Comparison of ENCODE assay signal across 3 cellular contexts in the genomic region with DNA sequence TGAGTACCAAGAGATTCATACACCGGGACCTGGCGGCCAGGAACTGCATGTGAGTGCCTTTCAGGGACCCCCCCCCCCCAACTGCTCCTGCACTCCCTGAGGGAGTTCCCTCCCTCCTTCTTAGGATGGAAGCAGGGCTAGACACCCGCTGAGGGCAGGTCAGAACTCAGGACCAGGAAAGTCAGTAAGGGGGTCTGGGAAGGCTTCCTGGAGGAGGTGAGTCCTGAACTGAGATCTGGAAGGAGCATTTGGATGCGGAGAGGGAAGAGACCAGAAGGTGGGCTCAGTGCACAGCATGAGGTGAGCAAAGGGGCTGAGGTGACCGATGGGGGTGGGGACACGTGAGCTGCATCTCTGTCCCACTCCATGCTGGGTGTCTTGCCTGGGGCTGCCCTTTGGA.
TF ChIP-seq lines count a peak whose summit lies in the region.

No MANE protein-coding gene starts in this region.

TF ChIP-seq in A549, 52 proteins besides CTCF, POLR2A, EP300 and RAD21:
- TF ChIP-seq PHF8 (IDR thresholded peaks at IDR 0.05; ENCODE audit: borderline replicate concordance, low read depth) = no peak
- TF ChIP-seq ZFP36 (IDR thresholded peaks at IDR 0.05; ENCODE audit: borderline replicate concordance, partially characterized antibody) = peak; percentile 56

TF ChIP-seq in IMR-90, 13 proteins besides CTCF, POLR2A, EP300 and RAD21:
- TF ChIP-seq MXI1 (IDR thresholded peaks at IDR 0.05; ENCODE audit: borderline replicate concordance, low read depth, low read length) (no peak), NFE2L2 (IDR thresholded peaks at IDR 0.05; ENCODE audit: low read depth, low read length) (no peak), CEBPB (IDR thresholded peaks at IDR 0.05; ENCODE audit: low read depth, low read length) (no peak), MAFK (IDR thresholded peaks at IDR 0.05; ENCODE audit: low read depth, low read length) (no peak), BHLHE40 (IDR thresholded peaks at IDR 0.05; ENCODE audit: low read depth, low read length) (no peak), RFX5 (IDR thresholded peaks at IDR 0.05; ENCODE audit: low read depth, low read length) (no peak), RCOR1 (IDR thresholded peaks at IDR 0.05; ENCODE audit: insufficient replicate concordance, low read length) (no peak), MAZ (IDR thresholded peaks at IDR 0.05; ENCODE audit: borderline replicate concordance, low read depth, low read length) (no peak), FOS (IDR thresholded peaks at IDR 0.05; ENCODE audit: low read depth, low read length) (no peak)
- TF ChIP-seq, protein P1, sequence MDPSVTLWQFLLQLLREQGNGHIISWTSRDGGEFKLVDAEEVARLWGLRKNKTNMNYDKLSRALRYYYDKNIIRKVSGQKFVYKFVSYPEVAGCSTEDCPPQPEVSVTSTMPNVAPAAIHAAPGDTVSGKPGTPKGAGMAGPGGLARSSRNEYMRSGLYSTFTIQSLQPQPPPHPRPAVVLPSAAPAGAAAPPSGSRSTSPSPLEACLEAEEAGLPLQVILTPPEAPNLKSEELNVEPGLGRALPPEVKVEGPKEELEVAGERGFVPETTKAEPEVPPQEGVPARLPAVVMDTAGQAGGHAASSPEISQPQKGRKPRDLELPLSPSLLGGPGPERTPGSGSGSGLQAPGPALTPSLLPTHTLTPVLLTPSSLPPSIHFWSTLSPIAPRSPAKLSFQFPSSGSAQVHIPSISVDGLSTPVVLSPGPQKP (IDR thresholded peaks at IDR 0.05; ENCODE audit: borderline replicate concordance, low read depth, low read length) = no peak

TF ChIP-seq in K562, 482 proteins besides CTCF, POLR2A, EP300 and RAD21:
- TF ChIP-seq ZKSCAN3 (CRISPR knock-in tag; IDR thresholded peaks at IDR 0.05) (no peak), ZFP36 (IDR thresholded peaks at IDR 0.05; ENCODE audit: low read depth, low read length, partially characterized antibody) (peak; percentile 52)
